In genomic region chr19:47082493-47082892, GRCh38 we compare ENCODE assay signal across 8 cellular contexts.
"Had no signal": no experiment of that assay in that cellular context is flagged by ENCODE, and none has a peak within 500 bp of the region (broad histone marks: within the 10 kb centered on the region; RNA-seq: fewer than 3 reads in every experiment).

No MANE protein-coding gene starts in this region.

- H3K4me2 ChIP-seq: KMS-11 had no signal

- DNase-seq: IMR-90, KBM-7, KG1 had no signal

- FAIRE-seq: HepG2, HTR-8/SVneo had no signal

- H3K9ac ChIP-seq: KMS-11 had no signal

- ATAC-seq: HepG2 had no signal

- H3K27me3 Mint-ChIP-seq: IgD-negative memory B cell had no signal

- H3K27ac ChIP-seq: HL-60, KMS-11 had no signal

- H3K9me3 Mint-ChIP-seq: IgD-negative memory B cell had no signal
